In the genomic region with DNA sequence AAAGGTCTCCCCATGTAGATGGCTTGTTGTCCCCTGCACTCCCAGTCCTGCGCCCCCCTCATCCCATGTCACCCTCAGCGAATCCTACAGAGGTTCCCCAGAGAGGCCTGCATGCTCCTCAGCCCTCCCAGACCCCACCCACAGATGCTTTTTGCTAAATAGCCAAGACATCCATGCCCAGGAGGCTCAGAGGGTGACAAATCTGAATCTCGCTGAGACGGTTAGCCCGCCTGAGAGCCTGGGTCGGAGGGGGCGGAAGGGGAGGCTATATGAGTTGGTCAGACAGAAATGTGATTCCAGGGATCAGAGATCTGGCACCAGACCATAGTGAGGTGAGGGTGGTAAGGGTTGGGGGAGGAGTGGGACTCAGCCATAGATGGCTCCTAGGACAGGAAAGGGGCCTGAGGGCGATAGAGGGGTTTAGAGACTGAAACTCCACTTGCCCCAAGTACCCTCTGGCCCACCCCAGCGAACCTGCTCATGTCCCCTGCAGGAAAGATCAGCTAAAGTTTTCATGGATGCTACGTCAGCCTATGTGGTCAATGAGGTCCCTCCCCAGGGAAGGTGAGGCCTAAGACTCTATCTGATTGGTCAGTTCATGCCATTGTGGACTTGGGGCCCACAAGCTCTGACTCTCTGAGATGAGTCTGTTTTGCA, we compare ENCODE assay signal across 18 cellular contexts. TPM values are rescaled to one million over a fixed set of nuclear protein-coding genes. Genes with fewer than 3 reads are reported as not detected.
DNase-seq lines count a peak whose midpoint lies in the region; ATAC-seq, FAIRE-seq and TF ChIP-seq lines count a peak whose summit lies in the region.
"Had no signal": no experiment of that assay in that cellular context is flagged by ENCODE, and none has a peak within 500 bp of the region (broad histone marks: within the 10 kb centered on the region; RNA-seq: fewer than 3 reads in every experiment).

No MANE protein-coding gene starts in this region.

- no peak overlapping the region for H3K4me3 ChIP-seq in right cardiac atrium (ENCODE audit: low read length)
- no peak overlapping the region; the same call in 1 of the 2 replicates for H3K4me3 ChIP-seq in GM12878
- H3K4me3 ChIP-seq in mesenchymal stem cell (ENCODE audit: insufficient read depth in 1 of 2, low read depth in 1 of 2, low read length in 2 of 2): no peak overlapping the region
- H3K4me3 ChIP-seq in lower lobe of right lung: no peak overlapping the region
- H3K4me3 ChIP-seq in upper lobe of left lung: no peak overlapping the region
- H3K4me3 ChIP-seq: PC-9 had no signal

- no peak overlapping the region for H3K23ac ChIP-seq in mesenchymal stem cell (ENCODE audit: low read length in 2 of 2)

- H2BK15ac ChIP-seq in mesenchymal stem cell (ENCODE audit: low read depth, poor library complexity, severe bottlenecking): no peak overlapping the region

- no peak overlapping the region for H2BK120ac ChIP-seq in mesenchymal stem cell (ENCODE audit: low read depth, low read length)

- peaks cover 45% of the 10 kb centered on the region for H3K4me1 Mint-ChIP-seq in MCF 10A (ENCODE audit: insufficient read depth, unreplicated experiment)

- H2AFZ ChIP-seq in GM12878 (ENCODE audit: control insufficient read depth, low read depth, low read length) (no peak overlapping the region), mesenchymal stem cell (ENCODE audit: low read depth, low read length) (no peak overlapping the region)
- H2AFZ ChIP-seq: PC-9 had no signal

- no peak overlapping the region for H2BK12ac ChIP-seq in mesenchymal stem cell (ENCODE audit: low read length in 2 of 2)

- H3K79me2 ChIP-seq in GM12878 (ENCODE audit: control insufficient read depth, insufficient read depth, low read length): peaks cover 91% of the 10 kb centered on the region

- H3K27ac ChIP-seq in right cardiac atrium (ENCODE audit: low read length) (no peak overlapping the region), GM12878 (ENCODE audit: control insufficient read depth, insufficient read depth) (peak overlapping the region; percentile 10; the same call in 1 of the 2 replicates), mesenchymal stem cell (ENCODE audit: low read length, poor library complexity, severe bottlenecking) (no peak overlapping the region), lower lobe of right lung (no peak overlapping the region), upper lobe of left lung (no peak overlapping the region)
- H3K27ac ChIP-seq: 22Rv1, PC-9 had no signal

- H4K91ac ChIP-seq in mesenchymal stem cell (ENCODE audit: low read length): no peak overlapping the region

- POLR2A ChIA-PET in GM12878 (lab: Charles Lee) (interaction anchor here (0.9 kb wide), 1 partner anchor 32 kb away, joined by 3 read pairs; no protein-coding TSS in a partner anchor), MCF 10A (lab: Yijun Ruan, JAX) (no interaction called here)

- no peak for FAIRE-seq in GM12878 (lab: Jason Lieb, UNC)

- RAD21 ChIA-PET in GM12878 (lab: Charles Lee; ENCODE audit: unreplicated experiment): interaction anchor here (1.3 kb wide), 1 partner anchor 11 kb away, joined by 4 read pairs; no protein-coding TSS in a partner anchor

- no peak overlapping the region for H3K27ac Mint-ChIP-seq in MCF 10A (ENCODE audit: low read depth, unreplicated experiment)

- WGBS in right cardiac atrium: 93% methylated on average over 10 of the region's 10 CpGs
- 81% methylated on average over 10 of the region's 10 CpGs for WGBS in GM12878 (ENCODE audit: insufficient coverage, insufficient replicate concordance, low lambda C conversion rate, missing lambda C conversion rate)
- 96% methylated on average over 9 of the region's 10 CpGs for WGBS in mesenchymal stem cell
- 92 to 93% methylated on average over 10 of the region's 10 CpGs for WGBS in upper lobe of left lung, 2 donors

- intact Hi-C loops in Right ventricle myocardium superior (cut with DNase I): no loop called here
- intact Hi-C loops in right cardiac atrium (cut with DNase I): no loop called here
- intact Hi-C loops in GM12878 (cut with micrococcal nuclease; ENCODE audit: unreplicated experiment): loop anchor here (10.0 kb wide), 1 partner anchor 343 kb away; no protein-coding TSS in a partner anchor
- intact Hi-C loops in lower lobe of right lung (cut with DNase I): no loop called here
- intact Hi-C loops in MCF 10A (cut with micrococcal nuclease): no loop called here

- peaks cover 17% of the 10 kb centered on the region for H3K4me1 ChIP-seq in right cardiac atrium (ENCODE audit: control insufficient read depth, insufficient read depth, low read length)
- H3K4me1 ChIP-seq in GM12878 (ENCODE audit: control insufficient read depth, insufficient read depth, low read length): peaks cover 49% of the 10 kb centered on the region
- peaks cover 73% of the 10 kb centered on the region for H3K4me1 ChIP-seq in mesenchymal stem cell (ENCODE audit: control insufficient read depth, insufficient read depth, low read depth, low read length)
- H3K4me1 ChIP-seq in lower lobe of right lung: peaks cover 29% of the 10 kb centered on the region
- H3K4me1 ChIP-seq in upper lobe of left lung: peaks cover 17 to 36% (median 27%) of the 10 kb centered on the region in 4 donors

- SMC1A ChIA-PET in GM12878 (lab: Charles Lee; ENCODE audit: uncharacterized antibody, unreplicated experiment): interaction anchor here (0.7 to 1.5 kb wide), 3 partner anchors 18 to 338 kb away, joined by 3 read pairs; no protein-coding TSS in a partner anchor

- TF ChIP-seq POLR2A in GM12878 (IDR thresholded peaks at IDR 0.05; ENCODE audit: low read depth, low read length): no peak
- no peak for TF ChIP-seq POLR2A in upper lobe of left lung (IDR thresholded peaks at IDR 0.05)

- no peak for ATAC-seq in Right ventricle myocardium superior (ENCODE audit: poor library complexity)
- no peak for ATAC-seq in right cardiac atrium
- no peak for ATAC-seq in GM12878
- ATAC-seq in lower lobe of right lung: no peak
- no peak for ATAC-seq in upper lobe of left lung (ENCODE audit: low FRiP score in 2 of 2)
- ATAC-seq: HCT116 had no signal

- H4K20me1 ChIP-seq in GM12878 (ENCODE audit: control insufficient read depth, insufficient read depth): no peaks in the 10 kb centered on the region; the same call in 1 of the 2 replicates

- H3K27me3 ChIP-seq in right cardiac atrium (ENCODE audit: control insufficient read depth, insufficient read depth) (no peaks in the 10 kb centered on the region), GM12878 (replicated peaks in 1 of 2; ENCODE audit: control insufficient read depth in 2 of 2, insufficient read depth in 2 of 2, low read length in 1 of 2) (no peaks in the 10 kb centered on the region), mesenchymal stem cell (ENCODE audit: control insufficient read depth in 1 of 2, insufficient read depth in 1 of 2, low read length in 2 of 2) (no peaks in the 10 kb centered on the region), lower lobe of right lung (ENCODE audit: low read depth) (no peaks in the 10 kb centered on the region), upper lobe of left lung (no peaks in the 10 kb centered on the region)

- no peak for TF ChIP-seq EP300 in GM12878 (IDR thresholded peaks at IDR 0.05; ENCODE audit: borderline replicate concordance in 1 of 2, control insufficient read depth in 1 of 2, low read depth in 2 of 2, low read length in 2 of 2)
- TF ChIP-seq EP300 in upper lobe of left lung (IDR thresholded peaks at IDR 0.05): no peak

- no peak overlapping the region for H3K9ac ChIP-seq in GM12878 (ENCODE audit: control insufficient read depth, insufficient read depth, low read length)
- H3K9ac ChIP-seq in mesenchymal stem cell (ENCODE audit: low read length): no peak overlapping the region

- no peak overlapping the region for H3K4me3 Mint-ChIP-seq in MCF 10A (ENCODE audit: unreplicated experiment)

- TF ChIP-seq RAD21 in GM12878 (IDR thresholded peaks at IDR 0.05; ENCODE audit: insufficient read depth, low read depth, low read length): no peak

- DNase-seq in Right ventricle myocardium superior (peak; percentile 20), right cardiac atrium (no peak), GM12878 (ENCODE audit: low read depth, low spot score) (no peak), mesenchymal stem cell (no peak), superior temporal gyrus (ENCODE audit: extremely low spot score) (peak; percentile 12), lower lobe of right lung (no peak), MCF 10A (ENCODE audit: unreplicated experiment) (no peak), upper lobe of left lung (no peak)
- DNase-seq: C1 segment of cervical spinal cord; NCI-H1048; NCI-H1694 treated with DMSO at 0.1 percent for 48 hours; NCI-H345; NCI-H526 treated with DMSO at 0.1 percent for 48 hours; NK-92 treated with Interleukin-12 subunit alpha and Interleukin-12 subunit beta, amount 100 ng/mL, for 24 hours; PC-9 had no signal

- peaks cover 8% of the 10 kb centered on the region for H3K36me3 Mint-ChIP-seq in MCF 10A (ENCODE audit: insufficient read depth, unreplicated experiment)

- H4K8ac ChIP-seq in mesenchymal stem cell (ENCODE audit: low read length): no peak overlapping the region

- H3K9me3 ChIP-seq in right cardiac atrium (ENCODE audit: control insufficient read depth, low read length) (no peaks in the 10 kb centered on the region), GM12878 (replicated peaks; ENCODE audit: control insufficient read depth, insufficient read depth, low read length) (no peaks in the 10 kb centered on the region), mesenchymal stem cell (ENCODE audit: control insufficient read depth, low read length) (no peaks in the 10 kb centered on the region), lower lobe of right lung (no peaks in the 10 kb centered on the region), upper lobe of left lung (no peaks in the 10 kb centered on the region)

- peak overlapping the region; percentile 80 for H3K4me2 ChIP-seq in GM12878 (ENCODE audit: control insufficient read depth, insufficient read depth)
- no peak overlapping the region for H3K4me2 ChIP-seq in mesenchymal stem cell (ENCODE audit: low read length, poor library complexity, severe bottlenecking)
- H3K4me2 ChIP-seq: PC-9 had no signal

- CTCF ChIA-PET in GM12878 (lab: Yijun Ruan, JAX): interaction anchor here (1.1 to 1.2 kb wide), 2 partner anchors 20 to 47 kb away, joined by 3 read pairs; no protein-coding TSS in a partner anchor
- CTCF ChIA-PET in MCF 10A (lab: Yijun Ruan, JAX): interaction anchor here (0.6 to 1.5 kb wide), 2 partner anchors 32 to 251 kb away, joined by 3 to 4 read pairs; no protein-coding TSS in a partner anchor

- no peaks in the 10 kb centered on the region for H3K27me3 Mint-ChIP-seq in MCF 10A (ENCODE audit: insufficient read depth, unreplicated experiment)

- in situ Hi-C loops in GM12878 (cut with MboI): no loop called here

- H3K36me3 ChIP-seq in GM12878 (ENCODE audit: control insufficient read depth in 2 of 2, insufficient read depth in 2 of 2, low read length in 1 of 2) (peaks cover 18 to 33% of the 10 kb centered on the region in 2 experiments), mesenchymal stem cell (ENCODE audit: control insufficient read depth in 1 of 2, insufficient read depth in 2 of 2, low read depth in 1 of 2, low read length in 2 of 2) (peaks cover 0 to 24% of the 10 kb centered on the region in 2 experiments), lower lobe of right lung (peaks cover 16% of the 10 kb centered on the region), upper lobe of left lung (peaks cover 0 to 19% (median 0%) of the 10 kb centered on the region in 4 donors)

- no peak overlapping the region for H3K14ac ChIP-seq in mesenchymal stem cell (ENCODE audit: low read length in 2 of 2)

- no peak for TF ChIP-seq CTCF in GM12878 (IDR thresholded peaks at IDR 0.05 in 2 of 3, conservative IDR thresholded peaks at IDR 0.05 in 1 of 3; ENCODE audit: control insufficient read depth in 2 of 3, extremely low read depth in 1 of 3, insufficient read depth in 1 of 3, low read depth in 3 of 3, low read length in 3 of 3)
- TF ChIP-seq CTCF in lower lobe of right lung (IDR thresholded peaks at IDR 0.05): no peak
- TF ChIP-seq CTCF in MCF 10A (IDR thresholded peaks at IDR 0.05; ENCODE audit: unreplicated experiment): no peak
- TF ChIP-seq CTCF in upper lobe of left lung (IDR thresholded peaks at IDR 0.05): no peak

- no peak overlapping the region for H2BK5ac ChIP-seq in mesenchymal stem cell (ENCODE audit: low read depth, low read length, poor library complexity, severe bottlenecking)

- peak overlapping the region; percentile 72 for H2AK5ac ChIP-seq in mesenchymal stem cell (ENCODE audit: low read length, severe bottlenecking)

- no TSS peak for BruUV-seq in GM12878 (replicated peaks; lab: Mats Ljungman, UMichigan)
- BruUV-seq in MCF 10A (replicated peaks; lab: Mats Ljungman, UMichigan): no TSS peak

- no peak overlapping the region for H3K4ac ChIP-seq in mesenchymal stem cell (ENCODE audit: low read depth in 1 of 2, low read length in 2 of 2)

- peaks cover 34% of the 10 kb centered on the region for H3K79me1 ChIP-seq in mesenchymal stem cell (replicated peaks; ENCODE audit: low read length, poor library complexity, severe bottlenecking)

- no peak overlapping the region for H3K18ac ChIP-seq in mesenchymal stem cell (ENCODE audit: low read depth in 1 of 2, low read length in 2 of 2)

- no peaks in the 10 kb centered on the region for H3K9me3 Mint-ChIP-seq in MCF 10A (ENCODE audit: unreplicated experiment)

RNA-seq across cellular contexts. Expression of a gene that starts 33.2 kb away (rescaled TPM):
- 40.7 TPM for total RNA-seq in Right ventricle myocardium superior
- total RNA-seq in right cardiac atrium: 10 to 100 TPM; 31.6 to 51.1 (median 46.2) TPM
- 33.4 TPM for polyA plus RNA-seq in right cardiac atrium
- total RNA-seq in GM12878 (2013; cell fraction: nucleolus; rRNA removed): 91.8 and 108 TPM in 2 replicates
- 95.7 and 97.9 TPM in 2 replicates for total RNA-seq in GM12878 (2014; rRNA removed)
- 30.7 and 31.4 TPM in 2 replicates for total RNA-seq in GM12878 (2014; rRNA removed; fragmentation: Illumina TruSeq; extraction: Trizol)
- 97.7 and 108 TPM in 2 replicates for total RNA-seq in GM12878 (2021)
- 42.6 TPM for polyA plus RNA-seq in GM12878 (2011; ENCODE audit: low read depth)
- 22.8 and 62.1 TPM in 2 replicates for polyA plus RNA-seq in GM12878 (2011; rRNA removed)
- 56.5 and 88.1 TPM in 2 replicates for polyA plus RNA-seq in GM12878 (2011; cell fraction: cytosol; rRNA removed)
- 83.6 and 85.7 TPM in 2 replicates for polyA plus RNA-seq in GM12878 (2011; cell fraction: nucleus; rRNA removed)
- 59.0 and 84.4 TPM in 2 replicates for polyA plus RNA-seq in GM12878 (2012)
- 6.6 and 22.4 TPM in 2 replicates for polyA plus RNA-seq in GM12878 (2014; fragmentation: Illumina TruSeq; extraction: Trizol)
- polyA plus RNA-seq in GM12878 (2014; fragmentation: Nextera tagmentation; extraction: Ambion mirVana): 1 to 10 TPM in 1 of 2 experiments, under 1 TPM in 1; 0.84 to 2.6 TPM
- 107 and 133 TPM in 2 replicates for polyA plus RNA-seq in GM12878 (2014; rRNA removed)
- 10 to 100 TPM; 59.4 to 64.3 TPM for polyA plus RNA-seq in GM12878 (2016; fragmentation: Nextera tagmentation; extraction: Ambion mirVana)
- polyA minus RNA-seq in GM12878 (2011; rRNA and poly(A)+ RNA removed): 46.4 and 70.0 TPM in 2 replicates
- polyA minus RNA-seq in GM12878 (2011; cell fraction: cytosol; rRNA and poly(A)+ RNA removed): 35.4 and 37.4 TPM in 2 replicates
- 29.1 and 40.5 TPM in 2 replicates for polyA minus RNA-seq in GM12878 (2011; cell fraction: nucleus; rRNA and poly(A)+ RNA removed)
- 7.4 TPM for polyA plus RNA-seq in mesenchymal stem cell (2013, experiment 1 of 2)
- polyA plus RNA-seq in mesenchymal stem cell (2013, experiment 2 of 2): 7.9 TPM
- total RNA-seq in lower lobe of right lung: 36.5 TPM
- 11.8 and 16.2 TPM in 2 replicates for total RNA-seq in MCF 10A (2022)
- 10 to 100 TPM; 20.2 to 46.0 (median 27.3) TPM for total RNA-seq in upper lobe of left lung

RNA-seq across cellular contexts. Expression of a gene that starts 45.0 kb away (rescaled TPM):
- not detected for total RNA-seq in Right ventricle myocardium superior
- total RNA-seq in right cardiac atrium: under 1 TPM in 1 of 4 donors, not detected in 3; 0.42 TPM
- polyA plus RNA-seq in right cardiac atrium: 1.00 TPM
- total RNA-seq in GM12878 (2013; cell fraction: nucleolus; rRNA removed): not detected in 2 replicates
- total RNA-seq in GM12878 (2014; rRNA removed): not detected in 2 replicates
- not detected in 2 replicates for total RNA-seq in GM12878 (2014; rRNA removed; fragmentation: Illumina TruSeq; extraction: Trizol)
- total RNA-seq in GM12878 (2021): 0.26 and 1.2 TPM in 2 replicates
- not detected for polyA plus RNA-seq in GM12878 (2011; ENCODE audit: low read depth)
- polyA plus RNA-seq in GM12878 (2011; rRNA removed): not detected in 2 replicates
- polyA plus RNA-seq in GM12878 (2011; cell fraction: cytosol; rRNA removed): not detected in 2 replicates
- polyA plus RNA-seq in GM12878 (2011; cell fraction: nucleus; rRNA removed): not detected in 2 replicates
- not detected in 2 replicates for polyA plus RNA-seq in GM12878 (2012)
- not detected in 2 replicates for polyA plus RNA-seq in GM12878 (2014; fragmentation: Illumina TruSeq; extraction: Trizol)
- not detected for polyA plus RNA-seq in GM12878 (2014; fragmentation: Nextera tagmentation; extraction: Ambion mirVana)
- not detected in 2 replicates for polyA plus RNA-seq in GM12878 (2014; rRNA removed)
- polyA plus RNA-seq in GM12878 (2016; fragmentation: Nextera tagmentation; extraction: Ambion mirVana): not detected
- polyA minus RNA-seq in GM12878 (2011; rRNA and poly(A)+ RNA removed): not detected in 2 replicates
- not detected in 2 replicates for polyA minus RNA-seq in GM12878 (2011; cell fraction: cytosol; rRNA and poly(A)+ RNA removed)
- polyA minus RNA-seq in GM12878 (2011; cell fraction: nucleus; rRNA and poly(A)+ RNA removed): not detected in 2 replicates
- polyA plus RNA-seq in mesenchymal stem cell (2013, experiment 1 of 2): not detected
- not detected for polyA plus RNA-seq in mesenchymal stem cell (2013, experiment 2 of 2)
- 947 TPM for total RNA-seq in lower lobe of right lung
- not detected in 2 replicates for total RNA-seq in MCF 10A (2022)
- 1,000 to 10,000 TPM in 2 of 6 donors, 100 to 1,000 TPM in 4; 241 to 4,380 (median 659) TPM for total RNA-seq in upper lobe of left lung
- total RNA-seq: HT1080, PC-9 had no signal

Comparison
In these comparisons a context has a peak if more than half of its experiments do, and no peak if none do; other contexts are left out.
1. DNase-seq: peak in Right ventricle myocardium superior (single experiment) and superior temporal gyrus (single experiment); none in right cardiac atrium (0 of 3), GM12878 (single experiment), mesenchymal stem cell (single experiment), lower lobe of right lung (single experiment), MCF 10A (single experiment) and upper lobe of left lung (0 of 2).
2. RNA of a gene that starts 45.0 kb away (total RNA-seq): 947 TPM in lower lobe of right lung (single experiment) and 241 to 4,380 TPM in upper lobe of left lung; not detected in Right ventricle myocardium superior (single experiment), 0.42 TPM in right cardiac atrium, 0.26 to 1.2 TPM in GM12878 and not detected in MCF 10A; every median in the first group is over 100 times any median in the second.